In the genomic region with DNA sequence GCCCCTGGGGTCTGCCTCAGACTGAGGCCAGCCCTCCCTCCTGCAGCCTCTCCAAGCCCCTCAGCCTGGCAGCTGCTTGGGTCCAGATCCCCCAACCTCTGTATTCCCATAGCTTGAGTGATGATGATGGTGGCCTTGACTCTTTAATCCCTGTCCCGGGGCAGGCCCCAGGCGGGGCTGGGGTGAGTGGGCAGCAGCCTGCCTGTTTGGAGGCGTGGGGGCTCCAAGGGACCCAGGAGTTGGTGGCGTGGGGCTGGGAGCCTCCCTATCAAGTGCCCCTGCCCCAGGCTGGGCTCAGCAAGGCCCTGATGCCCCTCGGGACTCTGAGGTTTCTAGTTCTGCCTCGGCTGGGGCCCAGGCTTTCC, we compare ENCODE assay signal across 1 cellular context.
TF ChIP-seq lines count a peak whose summit lies in the region.

No MANE protein-coding gene starts in this region.

TF ChIP-seq in SK-N-SH treated with all-trans-retinoic acid at 6 μM for 48 hours, 23 proteins besides CTCF, POLR2A, EP300 and RAD21 (continued from another document):
- TF ChIP-seq, protein P1, sequence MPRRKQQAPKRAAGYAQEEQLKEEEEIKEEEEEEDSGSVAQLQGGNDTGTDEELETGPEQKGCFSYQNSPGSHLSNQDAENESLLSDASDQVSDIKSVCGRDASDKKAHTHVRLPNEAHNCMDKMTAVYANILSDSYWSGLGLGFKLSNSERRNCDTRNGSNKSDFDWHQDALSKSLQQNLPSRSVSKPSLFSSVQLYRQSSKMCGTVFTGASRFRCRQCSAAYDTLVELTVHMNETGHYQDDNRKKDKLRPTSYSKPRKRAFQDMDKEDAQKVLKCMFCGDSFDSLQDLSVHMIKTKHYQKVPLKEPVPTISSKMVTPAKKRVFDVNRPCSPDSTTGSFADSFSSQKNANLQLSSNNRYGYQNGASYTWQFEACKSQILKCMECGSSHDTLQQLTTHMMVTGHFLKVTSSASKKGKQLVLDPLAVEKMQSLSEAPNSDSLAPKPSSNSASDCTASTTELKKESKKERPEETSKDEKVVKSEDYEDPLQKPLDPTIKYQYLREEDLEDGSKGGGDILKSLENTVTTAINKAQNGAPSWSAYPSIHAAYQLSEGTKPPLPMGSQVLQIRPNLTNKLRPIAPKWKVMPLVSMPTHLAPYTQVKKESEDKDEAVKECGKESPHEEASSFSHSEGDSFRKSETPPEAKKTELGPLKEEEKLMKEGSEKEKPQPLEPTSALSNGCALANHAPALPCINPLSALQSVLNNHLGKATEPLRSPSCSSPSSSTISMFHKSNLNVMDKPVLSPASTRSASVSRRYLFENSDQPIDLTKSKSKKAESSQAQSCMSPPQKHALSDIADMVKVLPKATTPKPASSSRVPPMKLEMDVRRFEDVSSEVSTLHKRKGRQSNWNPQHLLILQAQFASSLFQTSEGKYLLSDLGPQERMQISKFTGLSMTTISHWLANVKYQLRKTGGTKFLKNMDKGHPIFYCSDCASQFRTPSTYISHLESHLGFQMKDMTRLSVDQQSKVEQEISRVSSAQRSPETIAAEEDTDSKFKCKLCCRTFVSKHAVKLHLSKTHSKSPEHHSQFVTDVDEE (CRISPR knock-in tag; IDR thresholded peaks at IDR 0.05): no peak
- TF ChIP-seq ZNF70 (CRISPR knock-in tag; IDR thresholded peaks at IDR 0.05) (no peak), ARNTL (CRISPR knock-in tag; IDR thresholded peaks at IDR 0.05; ENCODE audit: borderline replicate concordance, low read depth) (no peak), ISL1 (CRISPR knock-in tag; IDR thresholded peaks at IDR 0.05) (no peak), CREB5 (CRISPR knock-in tag; IDR thresholded peaks at IDR 0.05; ENCODE audit: low read depth) (no peak), OSR1 (CRISPR knock-in tag; IDR thresholded peaks at IDR 0.05) (no peak), TOX (CRISPR knock-in tag; IDR thresholded peaks at IDR 0.05; ENCODE audit: borderline replicate concordance) (no peak), BACH2 (CRISPR knock-in tag; IDR thresholded peaks at IDR 0.05; ENCODE audit: borderline replicate concordance) (no peak), ESRRG (CRISPR knock-in tag; IDR thresholded peaks at IDR 0.05) (no peak), ZNF8 (CRISPR knock-in tag; IDR thresholded peaks at IDR 0.05) (no peak), TCF4 (CRISPR knock-in tag; IDR thresholded peaks at IDR 0.05; ENCODE audit: borderline replicate concordance) (no peak), PATZ1 (CRISPR knock-in tag; IDR thresholded peaks at IDR 0.05; ENCODE audit: borderline replicate concordance) (no peak)
- TF ChIP-seq, protein P2, sequence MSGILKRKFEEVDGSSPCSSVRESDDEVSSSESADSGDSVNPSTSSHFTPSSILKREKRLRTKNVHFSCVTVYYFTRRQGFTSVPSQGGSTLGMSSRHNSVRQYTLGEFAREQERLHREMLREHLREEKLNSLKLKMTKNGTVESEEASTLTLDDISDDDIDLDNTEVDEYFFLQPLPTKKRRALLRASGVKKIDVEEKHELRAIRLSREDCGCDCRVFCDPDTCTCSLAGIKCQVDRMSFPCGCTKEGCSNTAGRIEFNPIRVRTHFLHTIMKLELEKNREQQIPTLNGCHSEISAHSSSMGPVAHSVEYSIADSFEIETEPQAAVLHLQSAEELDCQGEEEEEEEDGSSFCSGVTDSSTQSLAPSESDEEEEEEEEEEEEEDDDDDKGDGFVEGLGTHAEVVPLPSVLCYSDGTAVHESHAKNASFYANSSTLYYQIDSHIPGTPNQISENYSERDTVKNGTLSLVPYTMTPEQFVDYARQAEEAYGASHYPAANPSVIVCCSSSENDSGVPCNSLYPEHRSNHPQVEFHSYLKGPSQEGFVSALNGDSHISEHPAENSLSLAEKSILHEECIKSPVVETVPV (CRISPR knock-in tag; IDR thresholded peaks at IDR 0.05): no peak
- TF ChIP-seq, protein P3, sequence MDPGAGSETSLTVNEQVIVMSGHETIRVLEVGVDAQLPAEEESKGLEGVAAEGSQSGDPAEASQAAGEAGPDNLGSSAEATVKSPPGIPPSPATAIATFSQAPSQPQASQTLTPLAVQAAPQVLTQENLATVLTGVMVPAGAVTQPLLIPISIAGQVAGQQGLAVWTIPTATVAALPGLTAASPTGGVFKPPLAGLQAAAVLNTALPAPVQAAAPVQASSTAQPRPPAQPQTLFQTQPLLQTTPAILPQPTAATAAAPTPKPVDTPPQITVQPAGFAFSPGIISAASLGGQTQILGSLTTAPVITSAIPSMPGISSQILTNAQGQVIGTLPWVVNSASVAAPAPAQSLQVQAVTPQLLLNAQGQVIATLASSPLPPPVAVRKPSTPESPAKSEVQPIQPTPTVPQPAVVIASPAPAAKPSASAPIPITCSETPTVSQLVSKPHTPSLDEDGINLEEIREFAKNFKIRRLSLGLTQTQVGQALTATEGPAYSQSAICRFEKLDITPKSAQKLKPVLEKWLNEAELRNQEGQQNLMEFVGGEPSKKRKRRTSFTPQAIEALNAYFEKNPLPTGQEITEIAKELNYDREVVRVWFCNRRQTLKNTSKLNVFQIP (CRISPR knock-in tag; IDR thresholded peaks at IDR 0.05; ENCODE audit: borderline replicate concordance, low read depth): no peak
